In the genomic region with DNA sequence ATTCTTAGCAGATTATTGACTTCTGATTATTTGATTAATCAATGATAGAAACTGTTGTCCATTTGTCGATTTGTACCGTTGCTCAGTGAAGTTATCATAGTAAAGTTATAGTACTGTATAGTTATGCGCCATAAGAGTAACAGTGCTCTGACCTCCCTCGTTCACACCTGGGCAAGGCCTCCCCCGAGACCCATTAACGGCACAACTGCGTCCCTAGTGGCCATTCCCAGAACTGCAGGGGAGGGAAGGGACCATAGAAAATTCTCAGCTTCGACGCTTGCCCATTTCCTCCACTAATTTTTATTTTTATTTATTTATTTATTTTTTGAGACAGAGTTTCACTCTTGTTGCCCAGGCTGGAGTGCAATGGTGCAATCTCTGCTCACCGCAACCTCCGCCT, we compare ENCODE assay signal across 14 cellular contexts.
A peak's percentile ranks its signal among the peaks of the same experiment; 100 is the strongest.
DNase-seq lines count a peak whose midpoint lies in the region; ATAC-seq, FAIRE-seq and TF ChIP-seq lines count a peak whose summit lies in the region.
"Had no signal": no experiment of that assay in that cellular context is flagged by ENCODE, and none has a peak within 500 bp of the region (broad histone marks: within the 10 kb centered on the region; RNA-seq: fewer than 3 reads in every experiment).

No MANE protein-coding gene starts in this region.

- TF ChIP-seq CTCF in BJ (IDR thresholded peaks at IDR 0.05; ENCODE audit: insufficient read depth, low read depth, low read length) (peak; percentile 38; the same call in 1 of the 2 replicates), GM13977 (IDR thresholded peaks at IDR 0.05; ENCODE audit: extremely low read depth, insufficient read depth, missing control alignments) (peak; percentile 29), SU-DHL-6 (IDR thresholded peaks at IDR 0.05; ENCODE audit: insufficient read depth, low read length, poor library complexity, severe bottlenecking) (peak; percentile 70), kidney (IDR thresholded peaks at IDR 0.05; ENCODE audit: borderline replicate concordance, extremely low read depth, insufficient read depth) (peak; percentile 4)

- no peak for FAIRE-seq in kidney (lab: Jason Lieb, UNC)
- FAIRE-seq: GM12892 had no signal

- no peaks in the 10 kb centered on the region for H3K36me3 ChIP-seq in BJ (ENCODE audit: control insufficient read depth, insufficient read depth, low read length)
- no peaks in the 10 kb centered on the region for H3K36me3 ChIP-seq in SU-DHL-6 (ENCODE audit: low read length)
- no peaks in the 10 kb centered on the region for H3K36me3 ChIP-seq in kidney (ENCODE audit: control insufficient read depth in 1 of 2, insufficient read depth in 2 of 2, low read length in 2 of 2)
- H3K36me3 ChIP-seq: left lung, thoracic aorta had no signal

- CTCF ChIA-PET in BJ (lab: Yijun Ruan, JAX) = no interaction called here

- H3K9ac ChIP-seq in SU-DHL-6 (ENCODE audit: low read length) (no peak overlapping the region), kidney (ENCODE audit: low read length in 2 of 2) (no peak overlapping the region)

- intact Hi-C loops in kidney (cut with DNase I) = no loop called here

- no peak overlapping the region for H3K4me2 ChIP-seq in SU-DHL-6 (ENCODE audit: low read depth, low read length, poor library complexity, severe bottlenecking)

- H3K9me3 ChIP-seq in SU-DHL-6 (ENCODE audit: insufficient read depth, low read length) = no peaks in the 10 kb centered on the region
- no peaks in the 10 kb centered on the region for H3K9me3 ChIP-seq in kidney (ENCODE audit: control insufficient read depth in 1 of 2, low read length in 2 of 2)
- H3K9me3 ChIP-seq: left lung, thoracic aorta had no signal

- no peaks in the 10 kb centered on the region for H3K79me2 ChIP-seq in SU-DHL-6 (ENCODE audit: insufficient read depth, low read length)

- H3K27me3 ChIP-seq in BJ (ENCODE audit: control insufficient read depth, insufficient read depth, low read length) = no peaks in the 10 kb centered on the region
- H3K27me3 ChIP-seq in SU-DHL-6 (ENCODE audit: low read length) = no peaks in the 10 kb centered on the region
- H3K27me3 ChIP-seq: left lung had no signal

- H3K4me3 ChIP-seq in BJ (ENCODE audit: low read depth, low read length) (no peak overlapping the region), SU-DHL-6 (ENCODE audit: insufficient read depth, low read length, poor library complexity, severe bottlenecking) (no peak overlapping the region), kidney (ENCODE audit: low read length in 2 of 2) (no peak overlapping the region)
- H3K4me3 ChIP-seq: left lung, thoracic aorta had no signal

- ATAC-seq in HG02840 (IDR thresholded peaks at IDR 0.05; ENCODE audit: low FRiP score, unreplicated experiment) = no peak
- no peak for ATAC-seq in GM19463 (IDR thresholded peaks at IDR 0.05; ENCODE audit: unreplicated experiment)
- no peak for ATAC-seq in GM21737 (IDR thresholded peaks at IDR 0.05; ENCODE audit: unreplicated experiment)
- ATAC-seq: left lung had no signal

- H3K4me1 ChIP-seq in kidney (ENCODE audit: control insufficient read depth in 1 of 2, insufficient read depth in 1 of 2, low read depth in 1 of 2, low read length in 2 of 2) = no peaks in the 10 kb centered on the region
- H3K4me1 ChIP-seq: left lung had no signal

- H4K20me1 ChIP-seq in SU-DHL-6 (ENCODE audit: low read depth, low read length) = no peaks in the 10 kb centered on the region

- POLR2A ChIA-PET in BJ (lab: Charles Lee) = no interaction called here

- H3K9me2 ChIP-seq in SU-DHL-6 (replicated peaks; ENCODE audit: insufficient read depth, low read length) = no peaks in the 10 kb centered on the region

- DNase-seq in BJ (ENCODE audit: low read depth) = no peak
- no peak for DNase-seq in GM13977 (ENCODE audit: low spot score)
- DNase-seq in kidney = no peak
- no peak for DNase-seq in activated CD4-positive, CD25-positive, alpha-beta regulatory T cell (lab: John Stamatoyannopoulos, UW)
- DNase-seq: activated CD8-positive, alpha-beta memory T cell treated with anti-CD3 and anti-CD28 coated beads, Interleukin-2, amount 50 U/mL, for 4 hours; HCEC 1CT; IMR-90; left lung had no signal

- no peak overlapping the region for H2AFZ ChIP-seq in SU-DHL-6 (ENCODE audit: low read depth, low read length, severe bottlenecking)

- H3F3A ChIP-seq in SU-DHL-6 (ENCODE audit: insufficient read depth) = no peaks in the 10 kb centered on the region

- in situ Hi-C loops in GM13977 (cut with MboI; ENCODE audit: low pct_unique_long_range_greater_than_20kb, low sequenced_read_pairs, unreplicated experiment) = no loop called here

- H3K27ac ChIP-seq in SU-DHL-6 (ENCODE audit: low read depth, low read length) (no peak overlapping the region), kidney (ENCODE audit: low read depth in 2 of 2, low read length in 2 of 2) (no peak overlapping the region)
- H3K27ac ChIP-seq: left lung, thoracic aorta had no signal

Comparison
In these comparisons a context has a peak if more than half of its experiments do, and no peak if none do; other contexts are left out.
1. CTCF ChIP-seq: peak in every context shown above with its lines; median percentile 70 in SU-DHL-6; 38 in BJ; 29 in GM13977; 4 in kidney.